ENCODE assay signal across 21 cellular contexts in the genomic region with DNA sequence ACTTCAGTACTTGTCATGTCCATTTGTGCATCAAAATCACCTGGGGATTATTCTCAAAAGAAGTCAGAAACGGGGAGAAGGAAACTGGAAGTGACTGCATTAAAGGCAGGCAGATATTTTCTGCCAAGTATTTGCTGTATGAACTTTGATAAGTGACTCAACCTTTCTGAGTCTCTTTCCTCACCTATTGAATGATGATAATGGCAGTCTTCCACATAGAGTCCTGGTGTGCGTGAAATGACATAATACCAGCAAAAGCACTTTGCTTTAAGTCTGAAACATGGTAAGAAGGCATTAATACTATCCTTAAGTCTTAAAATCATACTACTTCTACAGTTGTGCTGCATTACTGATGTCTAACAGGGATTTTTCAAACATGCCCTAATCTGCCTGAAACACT.
"Had no signal": no experiment of that assay in that cellular context is flagged by ENCODE, and none has a peak within 500 bp of the region (broad histone marks: within the 10 kb centered on the region; RNA-seq: fewer than 3 reads in every experiment).

No MANE protein-coding gene starts in this region.

- H3K4me3 Mint-ChIP-seq: activated naive CD4-positive, alpha-beta T cell treated with anti-CD3 and anti-CD28 coated beads, Interleukin-2, amount 50 U/mL, for 24 hours; brain; dendritic cell treated with granulocyte-macrophage colony-stimulating factor and Interleukin-4, amounts not matched to agents 40 ng/mL and 50 ng/mL, for 4 days; naive thymus-derived CD4-positive, alpha-beta T cell had no signal

- H3K27ac Mint-ChIP-seq: activated naive CD4-positive, alpha-beta T cell treated with anti-CD3 and anti-CD28 coated beads, Interleukin-2, amount 50 U/mL, for 24 hours; brain; dendritic cell treated with granulocyte-macrophage colony-stimulating factor and Interleukin-4, amounts not matched to agents 40 ng/mL and 50 ng/mL, for 4 days; naive thymus-derived CD4-positive, alpha-beta T cell had no signal

- H3K36me3 Mint-ChIP-seq: activated naive CD4-positive, alpha-beta T cell treated with anti-CD3 and anti-CD28 coated beads, Interleukin-2, amount 50 U/mL, for 24 hours; brain; naive thymus-derived CD4-positive, alpha-beta T cell had no signal

- H3K4me1 Mint-ChIP-seq: activated naive CD4-positive, alpha-beta T cell treated with anti-CD3 and anti-CD28 coated beads, Interleukin-2, amount 50 U/mL, for 24 hours; naive thymus-derived CD4-positive, alpha-beta T cell had no signal

- H3K36me3 ChIP-seq: heart right ventricle, lower lobe of right lung, sigmoid colon had no signal

- H3K27me3 Mint-ChIP-seq: dendritic cell treated with granulocyte-macrophage colony-stimulating factor and Interleukin-4, amounts not matched to agents 40 ng/mL and 50 ng/mL, for 4 days; naive thymus-derived CD4-positive, alpha-beta T cell had no signal

- FAIRE-seq: kidney, TTC549 had no signal

- H3K27ac ChIP-seq: heart right ventricle, lower lobe of right lung, psoas muscle, sigmoid colon had no signal

- H3K4me1 ChIP-seq: heart right ventricle, lower lobe of right lung, psoas muscle, sigmoid colon had no signal

- ATAC-seq: activated CD4-positive, CD25-positive, alpha-beta regulatory T cell treated with anti-CD3 and anti-CD28 coated beads, Interleukin-2, amount 50 U/mL, for 24 hours; heart right ventricle; lower lobe of right lung; naive thymus-derived CD4-positive, alpha-beta T cell; psoas muscle had no signal

- H3K27me3 ChIP-seq: heart right ventricle, sigmoid colon had no signal

- H3K9me3 Mint-ChIP-seq: dendritic cell treated with granulocyte-macrophage colony-stimulating factor and Interleukin-4, amounts not matched to agents 40 ng/mL and 50 ng/mL, for 4 days had no signal

- H3K4me3 ChIP-seq: heart right ventricle, lower lobe of right lung, psoas muscle, sigmoid colon had no signal

- H3K9me3 ChIP-seq: lower lobe of right lung, psoas muscle, sigmoid colon had no signal

- DNase-seq: activated CD4-positive, alpha-beta T cell treated with anti-CD3 and anti-CD28 coated beads, Interleukin-2, amount 50 U/mL, for 4 hours; activated effector memory CD4-positive, alpha-beta T cell treated with Interleukin-2 at 50 U/mL for 16 hours; activated T-cell treated with anti-CD3 and anti-CD28 coated beads, Interleukin-2, amount 50 U/mL, for 1 hour; cerebellar nuclear complex; foreskin melanocyte; heart right ventricle; kidney; lower lobe of right lung; naive thymus-derived CD4-positive, alpha-beta T cell; nucleus accumbens; psoas muscle; sigmoid colon; stimulated activated CD4-positive, alpha-beta T cell treated with anti-CD3 and anti-CD28 coated beads, Interleukin-2, amount 100 ng/mL, for 48 hours; stimulated activated naive CD4-positive, alpha-beta T cell treated with Interleukin-2 at 50 U/mL for 16 hours; T-helper 2 cell; trophoblast cell had no signal
